ENCODE assay signal across 22 cellular contexts in genomic region chr1:109152196-109152595, GRCh38.
"Had no signal": no experiment of that assay in that cellular context is flagged by ENCODE, and none has a peak within 500 bp of the region (broad histone marks: within the 10 kb centered on the region; RNA-seq: fewer than 3 reads in every experiment).

No MANE protein-coding gene starts in this region.

- H3K4me1 ChIP-seq: lower lobe of right lung had no signal

- H3K9me3 ChIP-seq: adrenal gland, lower lobe of right lung, neutrophil, right atrium auricular region, suprapubic skin had no signal

- DNase-seq: activated B cell treated with CpG ODN at 0.5 μM for 24 hours; activated CD4-positive, alpha-beta T cell treated with anti-CD3 and anti-CD28 coated beads for 48 hours; activated CD8-positive, alpha-beta T cell treated with anti-CD3 and anti-CD28 coated beads for 36 hours; activated effector memory CD4-positive, alpha-beta T cell treated with Interleukin-2 at 50 U/mL for 16 hours; activated T-cell treated with anti-CD3 and anti-CD28 coated beads, Interleukin-2, amount 50 U/mL, for 4 hours; adrenal gland; central memory CD4-positive, alpha-beta T cell; cortex of kidney; effector memory CD4-positive, alpha-beta T cell; foreskin fibroblast; glutamatergic neuron; lower lobe of right lung; midbrain; naive thymus-derived CD8-positive, alpha-beta T cell; stimulated activated CD4-positive, alpha-beta T cell treated with anti-CD3 and anti-CD28 coated beads, Interleukin-4, amount 100 ng/mL, for 4 hours; stimulated activated CD8-positive, alpha-beta memory T cell treated with anti-CD3 and anti-CD28 coated beads, Interleukin-4, amount 100 ng/mL, for 48 hours; stimulated activated naive CD8-positive, alpha-beta T cell treated with anti-CD3 and anti-CD28 coated beads, Interleukin-15, Interleukin-2, amounts not matched to agents 100 U/mL and 50 U/mL, for 24 hours; T-helper 2 cell had no signal

- H3K36me3 ChIP-seq: adrenal gland, lower lobe of right lung, neutrophil, right atrium auricular region, suprapubic skin had no signal

- H3K4me3 ChIP-seq: adrenal gland, lower lobe of right lung, right atrium auricular region, suprapubic skin had no signal

- H3K27ac ChIP-seq: adrenal gland, lower lobe of right lung, neutrophil, suprapubic skin had no signal

- FAIRE-seq: TTC549 had no signal

- ATAC-seq: activated CD8-positive, alpha-beta T cell treated with anti-CD3 and anti-CD28 coated beads for 36 hours; activated T-cell treated with anti-CD3 and anti-CD28 coated beads, Interleukin-2, amount 50 U/mL, for 4 hours; naive thymus-derived CD8-positive, alpha-beta T cell; stimulated activated naive CD8-positive, alpha-beta T cell treated with anti-CD3 and anti-CD28 coated beads, Interleukin-15, Interleukin-2, amounts not matched to agents 100 U/mL and 50 U/mL, for 24 hours had no signal

- H3K27me3 ChIP-seq: adrenal gland, neutrophil, right atrium auricular region, suprapubic skin had no signal
